In genomic region chr9:89352451-89352850, GRCh38 we compare ENCODE assay signal across 1 cellular context.
TF ChIP-seq lines count a peak whose summit lies in the region.

No MANE protein-coding gene starts in this region.

TF ChIP-seq in WTC11, 78 proteins besides CTCF, POLR2A, EP300 and RAD21:
- TF ChIP-seq ZNF671 (CRISPR knock-in tag; IDR thresholded peaks at IDR 0.05) (no peak), GABPB1 (CRISPR knock-in tag; IDR thresholded peaks at IDR 0.05) (no peak), IRF2 (CRISPR knock-in tag; IDR thresholded peaks at IDR 0.05; ENCODE audit: borderline replicate concordance, low read depth) (no peak), JAZF1 (CRISPR knock-in tag; IDR thresholded peaks at IDR 0.05) (no peak), CBFB (CRISPR knock-in tag; IDR thresholded peaks at IDR 0.05; ENCODE audit: low read depth) (no peak), FOXP1 (CRISPR knock-in tag; IDR thresholded peaks at IDR 0.05; ENCODE audit: borderline replicate concordance) (no peak), RORB (CRISPR knock-in tag; IDR thresholded peaks at IDR 0.05) (no peak), TEAD4 (CRISPR knock-in tag; IDR thresholded peaks at IDR 0.05) (no peak)
- TF ChIP-seq, protein P1, sequence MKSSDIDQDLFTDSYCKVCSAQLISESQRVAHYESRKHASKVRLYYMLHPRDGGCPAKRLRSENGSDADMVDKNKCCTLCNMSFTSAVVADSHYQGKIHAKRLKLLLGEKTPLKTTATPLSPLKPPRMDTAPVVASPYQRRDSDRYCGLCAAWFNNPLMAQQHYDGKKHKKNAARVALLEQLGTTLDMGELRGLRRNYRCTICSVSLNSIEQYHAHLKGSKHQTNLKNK (CRISPR knock-in tag; IDR thresholded peaks at IDR 0.05): no peak
- TF ChIP-seq, protein P2, sequence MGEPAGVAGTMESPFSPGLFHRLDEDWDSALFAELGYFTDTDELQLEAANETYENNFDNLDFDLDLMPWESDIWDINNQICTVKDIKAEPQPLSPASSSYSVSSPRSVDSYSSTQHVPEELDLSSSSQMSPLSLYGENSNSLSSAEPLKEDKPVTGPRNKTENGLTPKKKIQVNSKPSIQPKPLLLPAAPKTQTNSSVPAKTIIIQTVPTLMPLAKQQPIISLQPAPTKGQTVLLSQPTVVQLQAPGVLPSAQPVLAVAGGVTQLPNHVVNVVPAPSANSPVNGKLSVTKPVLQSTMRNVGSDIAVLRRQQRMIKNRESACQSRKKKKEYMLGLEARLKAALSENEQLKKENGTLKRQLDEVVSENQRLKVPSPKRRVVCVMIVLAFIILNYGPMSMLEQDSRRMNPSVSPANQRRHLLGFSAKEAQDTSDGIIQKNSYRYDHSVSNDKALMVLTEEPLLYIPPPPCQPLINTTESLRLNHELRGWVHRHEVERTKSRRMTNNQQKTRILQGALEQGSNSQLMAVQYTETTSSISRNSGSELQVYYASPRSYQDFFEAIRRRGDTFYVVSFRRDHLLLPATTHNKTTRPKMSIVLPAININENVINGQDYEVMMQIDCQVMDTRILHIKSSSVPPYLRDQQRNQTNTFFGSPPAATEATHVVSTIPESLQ (CRISPR knock-in tag; IDR thresholded peaks at IDR 0.05): no peak
